Comparison of ENCODE assay signal across 22 cellular contexts in the genomic region with DNA sequence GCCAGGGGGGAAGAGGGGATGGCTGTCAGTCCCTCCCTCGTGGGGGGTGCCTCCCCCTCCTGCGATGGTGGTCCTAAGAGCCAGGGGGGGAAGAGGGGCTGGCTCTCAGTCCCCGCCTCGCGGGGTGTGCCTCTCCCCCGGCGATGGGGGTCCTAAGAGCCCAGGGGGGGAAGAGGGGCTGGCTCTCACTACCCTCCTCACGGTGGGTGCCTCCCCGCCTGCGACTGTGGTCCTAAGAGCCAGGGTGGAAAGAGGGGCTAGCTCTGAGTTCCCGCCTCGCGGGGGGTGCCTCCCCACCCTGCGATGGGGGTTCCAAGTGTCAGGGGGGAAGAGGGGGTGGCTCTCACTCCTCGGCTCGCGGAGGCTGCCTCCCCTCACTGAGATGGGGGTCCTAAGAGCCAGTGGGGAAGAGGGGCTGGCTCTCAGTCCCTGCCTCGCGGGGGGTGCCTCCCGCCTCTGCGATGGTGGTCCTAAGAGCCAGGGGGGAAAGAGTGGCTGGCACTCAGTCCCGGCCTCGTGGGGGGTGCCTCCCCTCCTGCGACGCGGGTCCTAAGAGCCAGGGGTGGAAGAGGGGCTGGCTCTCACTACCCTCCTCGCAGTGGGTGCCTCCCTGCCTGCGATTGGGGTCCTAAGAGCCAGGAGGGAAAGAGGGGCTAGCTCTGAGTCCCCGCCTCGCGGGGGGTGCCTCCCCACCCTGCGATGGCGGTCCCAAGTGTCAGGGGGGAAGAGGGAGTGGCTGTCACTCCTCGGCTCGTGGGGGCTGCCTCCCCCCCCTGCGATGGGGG.
"Had no signal": no experiment of that assay in that cellular context is flagged by ENCODE, and none has a peak within 500 bp of the region (broad histone marks: within the 10 kb centered on the region; RNA-seq: fewer than 3 reads in every experiment).

No MANE protein-coding gene starts in this region.

- DNase-seq: activated CD4-positive, alpha-beta memory T cell treated with anti-CD3 and anti-CD28 coated beads for 36 hours; activated CD4-positive, alpha-beta T cell treated with anti-CD3 and anti-CD28 coated beads for 48 hours; activated naive CD4-positive, alpha-beta T cell; activated naive CD8-positive, alpha-beta T cell treated with anti-CD3 and anti-CD28 coated beads, Interleukin-2, amount 10 ng/mL, durations not matched to agents 7 days and 5 days; amniotic stem cell; cerebellar nuclear complex; cortex of kidney; endodermal cell; mammary epithelial cell; SK-N-SH; small intestine; stimulated activated CD4-positive, alpha-beta T cell treated with anti-CD3 and anti-CD28 coated beads, Interleukin-15, amount 100 ng/mL, for 24 hours; T-helper 2 cell; testis; trophoblast cell had no signal

- H3K4me1 ChIP-seq: gastroesophageal sphincter, pancreas, right lobe of liver, testis had no signal

- H3K27me3 ChIP-seq: gastroesophageal sphincter, pancreas, right lobe of liver, testis had no signal

- H3K36me3 Mint-ChIP-seq: activated CD4-positive, alpha-beta memory T cell treated with anti-CD3 and anti-CD28 coated beads for 36 hours; activated naive CD8-positive, alpha-beta T cell treated with anti-CD3 and anti-CD28 coated beads, Interleukin-2, amount 10 ng/mL, durations not matched to agents 7 days and 5 days; stimulated activated memory B cell treated with anti-CD40 and anti-IgM and Interleukin-4, amounts not matched to agents 10 μg/mL and 1 μg/mL and 100 μg/mL, for 72 hours had no signal

- H3K27ac Mint-ChIP-seq: activated CD4-positive, alpha-beta memory T cell treated with anti-CD3 and anti-CD28 coated beads for 36 hours; activated naive CD8-positive, alpha-beta T cell treated with anti-CD3 and anti-CD28 coated beads, Interleukin-2, amount 10 ng/mL, durations not matched to agents 7 days and 5 days; endodermal cell; mesothelial cell of epicardium; naive thymus-derived CD8-positive, alpha-beta T cell; stimulated activated memory B cell treated with anti-CD40 and anti-IgM and Interleukin-4, amounts not matched to agents 10 μg/mL and 1 μg/mL and 100 μg/mL, for 72 hours had no signal

- H3K27ac ChIP-seq: gastroesophageal sphincter, pancreas, right lobe of liver, testis had no signal

- H3K27me3 Mint-ChIP-seq: activated CD4-positive, alpha-beta memory T cell treated with anti-CD3 and anti-CD28 coated beads for 36 hours; activated naive CD8-positive, alpha-beta T cell treated with anti-CD3 and anti-CD28 coated beads, Interleukin-2, amount 10 ng/mL, durations not matched to agents 7 days and 5 days; naive thymus-derived CD8-positive, alpha-beta T cell; stimulated activated memory B cell treated with anti-CD40 and anti-IgM and Interleukin-4, amounts not matched to agents 10 μg/mL and 1 μg/mL and 100 μg/mL, for 72 hours had no signal

- ATAC-seq: gastroesophageal sphincter; left lobe of liver; naive thymus-derived CD8-positive, alpha-beta T cell; pancreas; right lobe of liver; stimulated activated memory B cell treated with anti-CD40 and anti-IgM and Interleukin-4, amounts not matched to agents 10 μg/mL and 1 μg/mL and 100 μg/mL, for 72 hours had no signal

- H3K4me3 ChIP-seq: gastroesophageal sphincter, pancreas, right lobe of liver had no signal

- H3K4me3 Mint-ChIP-seq: activated CD4-positive, alpha-beta memory T cell treated with anti-CD3 and anti-CD28 coated beads for 36 hours; activated naive CD8-positive, alpha-beta T cell treated with anti-CD3 and anti-CD28 coated beads, Interleukin-2, amount 10 ng/mL, durations not matched to agents 7 days and 5 days; endodermal cell; mesothelial cell of epicardium; naive thymus-derived CD8-positive, alpha-beta T cell; stimulated activated memory B cell treated with anti-CD40 and anti-IgM and Interleukin-4, amounts not matched to agents 10 μg/mL and 1 μg/mL and 100 μg/mL, for 72 hours had no signal

- H3K36me3 ChIP-seq: gastroesophageal sphincter, pancreas, right lobe of liver had no signal

- H3K4me1 Mint-ChIP-seq: activated naive CD8-positive, alpha-beta T cell treated with anti-CD3 and anti-CD28 coated beads, Interleukin-2, amount 10 ng/mL, durations not matched to agents 7 days and 5 days; mesothelial cell of epicardium; naive thymus-derived CD8-positive, alpha-beta T cell; stimulated activated memory B cell treated with anti-CD40 and anti-IgM and Interleukin-4, amounts not matched to agents 10 μg/mL and 1 μg/mL and 100 μg/mL, for 72 hours had no signal

- H3K9me3 ChIP-seq: pancreas, right lobe of liver, SK-N-SH, testis had no signal
